Comparison of ENCODE assay signal across 25 cellular contexts in the genomic region with DNA sequence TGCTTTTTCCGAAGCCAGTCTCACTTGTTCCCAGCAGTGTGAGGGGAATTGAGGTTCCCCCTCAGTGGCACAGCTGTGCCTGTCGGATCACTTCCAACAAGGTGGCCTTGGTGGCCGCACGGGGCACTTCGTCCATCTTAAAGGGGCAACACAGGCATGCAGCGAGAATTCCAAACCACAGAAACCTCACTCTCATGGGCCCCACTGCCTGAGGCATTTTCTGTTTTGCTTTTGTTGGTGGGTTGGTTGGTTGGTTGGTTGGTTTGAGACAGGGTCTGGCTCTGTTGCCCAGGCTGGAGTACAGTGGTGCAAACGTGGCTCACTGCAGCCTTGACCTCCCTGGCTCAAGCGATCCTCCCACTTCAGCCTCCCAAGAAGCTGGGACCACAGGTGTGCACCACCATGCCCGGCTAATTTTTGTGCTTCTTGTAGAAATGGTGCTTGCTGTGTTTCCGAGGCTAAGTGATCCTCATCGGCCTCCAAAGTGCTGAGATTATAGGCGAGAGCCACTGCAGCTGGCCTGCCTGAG. TPM values are rescaled to one million over a fixed set of nuclear protein-coding genes. Genes with fewer than 3 reads are reported as not detected.
DNase-seq lines count a peak whose midpoint lies in the region; ATAC-seq and TF ChIP-seq lines count a peak whose summit lies in the region.
"Had no signal": no experiment of that assay in that cellular context is flagged by ENCODE, and none has a peak within 500 bp of the region (broad histone marks: within the 10 kb centered on the region; RNA-seq: fewer than 3 reads in every experiment).

No MANE protein-coding gene starts in this region.

- DNase-seq in Right ventricle myocardium inferior (ENCODE audit: missing footprints) = peak; percentile 45
- DNase-seq in heart right ventricle = no peak
- no peak for DNase-seq in dorsolateral prefrontal cortex
- no peak for DNase-seq in neural crest cell (ENCODE audit: low read depth, low spot score)
- DNase-seq in NCI-H2107 (lab: John Stamatoyannopoulos, UW) = no peak
- no peak for DNase-seq in coronary artery (ENCODE audit: low spot score)
- DNase-seq in upper lobe of left lung = no peak
- DNase-seq: Caco-2; CD4-positive, alpha-beta memory T cell; DMS 273 treated with DMSO at 0.1 percent for 48 hours; DND-41; GOT3; Karpas-422; NCI-H1694; NCI-H2081 treated with DMSO at 0.1 percent for 48 hours; NCI-H446 treated with DMSO at 0.1 percent for 48 hours; NCI-H526 treated with DMSO at 0.1 percent for 48 hours; PC-3; SIG-M5 had no signal

- TF ChIP-seq CTCF in heart right ventricle (IDR thresholded peaks at IDR 0.05) = no peak
- TF ChIP-seq CTCF in dorsolateral prefrontal cortex (IDR thresholded peaks at IDR 0.05 in 54 of 56, conservative IDR thresholded peaks at IDR 0.05 in 2 of 56; ENCODE audit: low read depth in 1 of 56, partially characterized antibody in 56 of 56) = no peak
- TF ChIP-seq CTCF in neural crest cell (conservative IDR thresholded peaks at IDR 0.05) = no peak
- TF ChIP-seq CTCF in coronary artery (IDR thresholded peaks at IDR 0.05) = no peak
- no peak for TF ChIP-seq CTCF in upper lobe of left lung (IDR thresholded peaks at IDR 0.05)

- intact Hi-C loops in Right ventricle myocardium inferior (cut with DNase I) = loop anchor here (5.0 to 10.0 kb wide), 2 partner anchors 103 to 355 kb away; a partner anchor contains a TSS
- intact Hi-C loops in heart right ventricle (cut with DNase I) = loop anchor here in 3 of 10 donors (5.0 to 10.0 kb wide), 2 partner anchors 95 to 103 kb away; a partner anchor contains a TSS
- intact Hi-C loops in dorsolateral prefrontal cortex (cut with DNase I) = loop anchor here (2.0 to 10.0 kb wide), 2 partner anchors 63 to 65 kb away; no protein-coding TSS in a partner anchor

- peaks cover 9% of the 10 kb centered on the region for H3K36me3 Mint-ChIP-seq in neural crest cell (ENCODE audit: low read depth)

- H3K9me3 Mint-ChIP-seq in neural crest cell = peaks cover 2% of the 10 kb centered on the region

- no peak overlapping the region for H3K27ac Mint-ChIP-seq in neural crest cell (ENCODE audit: unreplicated experiment)

- peaks cover 22% of the 10 kb centered on the region for H3K4me1 Mint-ChIP-seq in neural crest cell

- TF ChIP-seq POLR2A in upper lobe of left lung (IDR thresholded peaks at IDR 0.05) = no peak

- H3K27me3 ChIP-seq in heart right ventricle (no peaks in the 10 kb centered on the region), dorsolateral prefrontal cortex (no peaks in the 10 kb centered on the region), upper lobe of left lung (no peaks in the 10 kb centered on the region)
- H3K27me3 ChIP-seq: BLaER1 treated with 17β-estradiol and CSF1 and Interleukin-3, amounts not matched to agents 10 nM and 100 nM had no signal

- H3K4me3 ChIP-seq in heart right ventricle = no peak overlapping the region
- no peak overlapping the region for H3K4me3 ChIP-seq in dorsolateral prefrontal cortex
- no peak overlapping the region for H3K4me3 ChIP-seq in coronary artery
- no peak overlapping the region for H3K4me3 ChIP-seq in upper lobe of left lung
- H3K4me3 ChIP-seq: BLaER1 treated with 17β-estradiol and CSF1 and Interleukin-3, amounts not matched to agents 10 nM and 100 nM had no signal

- WGBS in heart right ventricle, 2 donors = 75 to 80% methylated on average over 12 of the region's 12 CpGs
- WGBS in upper lobe of left lung, 2 donors = 82 to 83% methylated on average over 6 to 12 of the region's 12 CpGs

- peak overlapping the region; percentile 67 for H3K4me3 Mint-ChIP-seq in neural crest cell
- H3K4me3 Mint-ChIP-seq: CD4-positive, alpha-beta memory T cell had no signal

- H3K9me3 ChIP-seq in heart right ventricle (no peaks in the 10 kb centered on the region), upper lobe of left lung (no peaks in the 10 kb centered on the region)
- H3K9me3 ChIP-seq: BLaER1 treated with 17β-estradiol and CSF1 and Interleukin-3, amounts not matched to agents 10 nM and 100 nM; Caco-2 had no signal

- TF ChIP-seq EP300 in upper lobe of left lung (IDR thresholded peaks at IDR 0.05) = no peak

- H3K27me3 Mint-ChIP-seq in neural crest cell (ENCODE audit: low read depth) = peaks cover 17% of the 10 kb centered on the region

- H3K27ac ChIP-seq in heart right ventricle = no peak overlapping the region
- peak overlapping the region in 45 of 59 donors; percentile 2 to 100 (median 96) for H3K27ac ChIP-seq in dorsolateral prefrontal cortex
- no peak overlapping the region for H3K27ac ChIP-seq in coronary artery
- H3K27ac ChIP-seq in upper lobe of left lung = no peak overlapping the region
- H3K27ac ChIP-seq: 22Rv1; BLaER1 treated with 17β-estradiol and CSF1 and Interleukin-3, amounts not matched to agents 10 nM and 100 nM; RWPE1 had no signal

- H3K4me1 ChIP-seq in heart right ventricle (peaks cover 0 to 24% (median 14%) of the 10 kb centered on the region in 9 donors), upper lobe of left lung (peaks cover 6 to 10% (median 10%) of the 10 kb centered on the region in 4 donors)

- ATAC-seq in Right ventricle myocardium inferior (no peak), heart right ventricle (no peak), GM21390 (IDR thresholded peaks at IDR 0.05; ENCODE audit: unreplicated experiment) (no peak), upper lobe of left lung (ENCODE audit: low FRiP score in 2 of 2) (no peak)
- ATAC-seq: HCT116, PC-3, SK-N-SH treated with all-trans-retinoic acid at 6 μM for 48 hours had no signal

- H3K36me3 ChIP-seq in heart right ventricle = peaks cover 0 to 26% (median 4%) of the 10 kb centered on the region in 9 donors
- peaks cover 0 to 23% (median 12%) of the 10 kb centered on the region in 4 donors for H3K36me3 ChIP-seq in upper lobe of left lung

RNA-seq across cellular contexts. Expression of a gene that starts 3.7 kb away (rescaled TPM):
- total RNA-seq in Right ventricle myocardium inferior = 443 TPM
- 100 to 1,000 TPM; 248 to 446 (median 377) TPM for total RNA-seq in heart right ventricle
- 100 to 1,000 TPM; 307 to 498 TPM for polyA plus RNA-seq in heart right ventricle
- total RNA-seq in dorsolateral prefrontal cortex = 100 to 1,000 TPM; 105 to 222 (median 151) TPM
- 89.7 and 90.6 TPM in 2 replicates for total RNA-seq in neural crest cell
- 100 to 1,000 TPM in 4 of 6 donors, 10 to 100 TPM in 2; 38.8 to 121 (median 100) TPM for total RNA-seq in upper lobe of left lung

RNA-seq across cellular contexts. Expression of a gene that starts 21.3 kb away (rescaled TPM):
- 85.8 TPM for total RNA-seq in Right ventricle myocardium inferior
- 10 to 100 TPM; 53.4 to 89.2 (median 72.1) TPM for total RNA-seq in heart right ventricle
- 100 to 1,000 TPM in 1 of 2 donors, 10 to 100 TPM in 1; 30.8 to 260 TPM for polyA plus RNA-seq in heart right ventricle
- total RNA-seq in dorsolateral prefrontal cortex = 10 to 100 TPM; 30.0 to 91.1 (median 47.4) TPM
- total RNA-seq in neural crest cell = 42.6 and 45.6 TPM in 2 replicates
- total RNA-seq in upper lobe of left lung = 10 to 100 TPM in 2 of 6 donors, 1 to 10 TPM in 4; 4.0 to 12.1 (median 8.1) TPM

RNA-seq across cellular contexts. Expression of a gene that starts 27.4 kb away (rescaled TPM):
- total RNA-seq in Right ventricle myocardium inferior (88.4 TPM), heart right ventricle (100 to 1,000 TPM in 2 of 10 donors, 10 to 100 TPM in 8; 56.7 to 111 (median 73.8) TPM), dorsolateral prefrontal cortex (100 to 1,000 TPM in 3 of 120 experiments, 10 to 100 TPM in 117; 46.4 to 115 (median 70.5) TPM), neural crest cell (146 and 157 TPM in 2 replicates), upper lobe of left lung (100 to 1,000 TPM in 1 of 6 donors, 10 to 100 TPM in 5; 38.9 to 107 (median 78.7) TPM)
- polyA plus RNA-seq in heart right ventricle = 10 to 100 TPM; 82.6 to 91.3 TPM

RNA-seq across cellular contexts. Expression of a gene that starts 58.2 kb away (rescaled TPM):
- total RNA-seq in Right ventricle myocardium inferior = 695 TPM
- 100 to 1,000 TPM; 480 to 720 (median 539) TPM for total RNA-seq in heart right ventricle
- 1,000 to 10,000 TPM; 2,400 to 3,724 TPM for polyA plus RNA-seq in heart right ventricle
- 100 to 1,000 TPM; 343 to 670 (median 497) TPM for total RNA-seq in dorsolateral prefrontal cortex
- total RNA-seq in neural crest cell = 1,578 and 1,580 TPM in 2 replicates
- 1,000 to 10,000 TPM in 5 of 6 donors, 100 to 1,000 TPM in 1; 825 to 2,012 (median 1,317) TPM for total RNA-seq in upper lobe of left lung

Comparison
In these comparisons a context has a peak if more than half of its experiments do, and no peak if none do; other contexts are left out.
1. H3K27ac ChIP-seq: peak in dorsolateral prefrontal cortex (45 of 59); none in heart right ventricle (0 of 10), coronary artery (0 of 2) and upper lobe of left lung (0 of 4).